Comparison of ENCODE assay signal across 1 cellular context in the genomic region with DNA sequence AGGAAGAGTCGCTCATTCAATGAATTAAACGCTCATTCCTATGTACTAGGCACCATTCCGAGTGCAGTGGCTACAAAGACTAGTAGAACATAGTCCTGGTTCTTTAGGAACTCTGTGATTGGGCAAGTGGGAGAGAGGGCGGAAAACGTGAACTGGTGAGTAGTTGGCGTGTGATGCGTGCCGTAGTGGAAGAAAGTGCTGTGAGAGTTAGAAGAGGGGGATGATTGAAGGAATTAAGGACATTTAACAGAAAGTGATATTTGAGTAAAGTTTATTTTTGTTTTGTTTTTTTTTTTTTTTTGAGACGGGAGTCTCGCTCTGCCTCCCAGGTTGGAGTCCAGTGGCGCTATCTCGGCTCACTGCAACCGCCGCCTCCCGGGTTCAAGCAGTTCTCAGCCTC.
TF ChIP-seq lines count a peak whose summit lies in the region.

No MANE protein-coding gene starts in this region.

TF ChIP-seq in A549, 52 proteins besides CTCF, POLR2A, EP300 and RAD21 (continued from another document):
- TF ChIP-seq, protein P1, sequence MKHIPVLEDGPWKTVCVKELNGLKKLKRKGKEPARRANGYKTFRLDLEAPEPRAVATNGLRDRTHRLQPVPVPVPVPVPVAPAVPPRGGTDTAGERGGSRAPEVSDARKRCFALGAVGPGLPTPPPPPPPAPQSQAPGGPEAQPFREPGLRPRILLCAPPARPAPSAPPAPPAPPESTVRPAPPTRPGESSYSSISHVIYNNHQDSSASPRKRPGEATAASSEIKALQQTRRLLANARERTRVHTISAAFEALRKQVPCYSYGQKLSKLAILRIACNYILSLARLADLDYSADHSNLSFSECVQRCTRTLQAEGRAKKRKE (CRISPR knock-in tag; IDR thresholded peaks at IDR 0.05; ENCODE audit: low read depth), result no peak
